28 cellular contexts compared by ENCODE assay signal in genomic region chr16:88891083-88891482, GRCh38. TPM values are rescaled to one million over a fixed set of nuclear protein-coding genes. Genes with fewer than 3 reads are reported as not detected.
"Had no signal": no experiment of that assay in that cellular context is flagged by ENCODE, and none has a peak within 500 bp of the region (broad histone marks: within the 10 kb centered on the region; RNA-seq: fewer than 3 reads in every experiment).

No MANE protein-coding gene starts in this region.

- H3K27ac Mint-ChIP-seq: activated CD4-positive, alpha-beta T cell treated with anti-CD3 and anti-CD28 coated beads, Interleukin-2, amount 10 ng/mL, durations not matched to agents 24 days and 14 days; activated CD8-positive, alpha-beta memory T cell treated with anti-CD3 and anti-CD28 coated beads, Interleukin-2, amount 10 ng/mL, durations not matched to agents 7 days and 5 days; activated naive CD4-positive, alpha-beta T cell treated with anti-CD3 and anti-CD28 coated beads, Interleukin-2, amount 50 U/mL, for 72 hours; activated naive CD8-positive, alpha-beta T cell treated with anti-CD3 and anti-CD28 coated beads, Interleukin-2, amount 50 U/mL, for 24 hours; activated T-cell treated with anti-CD3 and anti-CD28 coated beads, Interleukin-2, amount 50 U/mL, for 24 hours; activated T-helper 1 cell treated with anti-CD3 and anti-CD28 coated beads, Interleukin-12 subunit alpha, Interleukin-12 subunit beta, Interleukin-2, Interleukin-4 antibody, amounts not matched to agents 30 ng/mL and 10 ng/mL and 1 ng/mL, durations not matched to agents 14 hours and 24 hours and 36 hours; T-helper 1 cell treated with Interleukin-12 subunit alpha and Interleukin-12 subunit beta and Interleukin-4 antibody, amounts not matched to agents 30 μg/mL and 1 μg/mL, for 36 hours; WTC11 had no signal

- H3K27me3 ChIP-seq: ascending aorta, body of pancreas had no signal

- H3K4me3 Mint-ChIP-seq: activated CD4-positive, alpha-beta T cell treated with anti-CD3 and anti-CD28 coated beads, Interleukin-2, amount 10 ng/mL, durations not matched to agents 24 days and 14 days; activated CD8-positive, alpha-beta memory T cell treated with anti-CD3 and anti-CD28 coated beads, Interleukin-2, amount 10 ng/mL, durations not matched to agents 7 days and 5 days; activated naive CD8-positive, alpha-beta T cell treated with anti-CD3 and anti-CD28 coated beads, Interleukin-2, amount 50 U/mL, for 24 hours; activated T-cell treated with anti-CD3 and anti-CD28 coated beads, Interleukin-2, amount 50 U/mL, for 24 hours; activated T-helper 1 cell treated with anti-CD3 and anti-CD28 coated beads, Interleukin-12 subunit alpha, Interleukin-12 subunit beta, Interleukin-2, Interleukin-4 antibody, amounts not matched to agents 30 ng/mL and 10 ng/mL and 1 ng/mL, durations not matched to agents 14 hours and 24 hours and 36 hours; T-helper 1 cell treated with Interleukin-12 subunit alpha and Interleukin-12 subunit beta and Interleukin-4 antibody, amounts not matched to agents 30 μg/mL and 1 μg/mL, for 36 hours; WTC11 had no signal

- H3K27ac ChIP-seq: ascending aorta, body of pancreas had no signal

- H3K4me1 ChIP-seq: ascending aorta, body of pancreas had no signal

- H3K36me3 ChIP-seq: ascending aorta had no signal

- H3K36me3 Mint-ChIP-seq: activated CD8-positive, alpha-beta memory T cell treated with anti-CD3 and anti-CD28 coated beads, Interleukin-2, amount 10 ng/mL, durations not matched to agents 7 days and 5 days; activated naive CD4-positive, alpha-beta T cell treated with anti-CD3 and anti-CD28 coated beads, Interleukin-2, amount 50 U/mL, for 72 hours; WTC11 had no signal

- H3K27me3 Mint-ChIP-seq: activated CD4-positive, alpha-beta T cell treated with anti-CD3 and anti-CD28 coated beads, Interleukin-2, amount 10 ng/mL, durations not matched to agents 24 days and 14 days; activated CD8-positive, alpha-beta memory T cell treated with anti-CD3 and anti-CD28 coated beads, Interleukin-2, amount 10 ng/mL, durations not matched to agents 7 days and 5 days; activated naive CD8-positive, alpha-beta T cell treated with anti-CD3 and anti-CD28 coated beads, Interleukin-2, amount 50 U/mL, for 24 hours; activated T-cell treated with anti-CD3 and anti-CD28 coated beads, Interleukin-2, amount 50 U/mL, for 24 hours had no signal

- ATAC-seq: activated CD8-positive, alpha-beta memory T cell treated with anti-CD3 and anti-CD28 coated beads, Interleukin-2, amount 10 ng/mL, durations not matched to agents 7 days and 5 days; activated naive CD4-positive, alpha-beta T cell treated with anti-CD3 and anti-CD28 coated beads, Interleukin-2, amount 50 U/mL, for 72 hours; activated naive CD8-positive, alpha-beta T cell treated with anti-CD3 and anti-CD28 coated beads, Interleukin-2, amount 50 U/mL, for 24 hours; body of pancreas; PC-3; WTC11 had no signal

- H3K9me3 ChIP-seq: ascending aorta, body of pancreas had no signal

- H3K4me1 Mint-ChIP-seq: activated CD4-positive, alpha-beta T cell treated with anti-CD3 and anti-CD28 coated beads, Interleukin-2, amount 10 ng/mL, durations not matched to agents 24 days and 14 days; activated CD8-positive, alpha-beta memory T cell treated with anti-CD3 and anti-CD28 coated beads, Interleukin-2, amount 10 ng/mL, durations not matched to agents 7 days and 5 days; activated naive CD8-positive, alpha-beta T cell treated with anti-CD3 and anti-CD28 coated beads, Interleukin-2, amount 50 U/mL, for 24 hours; WTC11 had no signal

- H3K4me3 ChIP-seq: ascending aorta, body of pancreas had no signal

- H3K9me3 Mint-ChIP-seq: activated CD4-positive, alpha-beta T cell treated with anti-CD3 and anti-CD28 coated beads, Interleukin-2, amount 10 ng/mL, durations not matched to agents 24 days and 14 days; activated naive CD4-positive, alpha-beta T cell treated with anti-CD3 and anti-CD28 coated beads, Interleukin-2, amount 50 U/mL, for 72 hours; activated naive CD8-positive, alpha-beta T cell treated with anti-CD3 and anti-CD28 coated beads, Interleukin-2, amount 50 U/mL, for 24 hours; activated T-cell treated with anti-CD3 and anti-CD28 coated beads, Interleukin-2, amount 50 U/mL, for 24 hours; activated T-helper 1 cell treated with anti-CD3 and anti-CD28 coated beads, Interleukin-12 subunit alpha, Interleukin-12 subunit beta, Interleukin-2, Interleukin-4 antibody, amounts not matched to agents 30 ng/mL and 10 ng/mL and 1 ng/mL, durations not matched to agents 14 hours and 24 hours and 36 hours; T-helper 1 cell treated with Interleukin-12 subunit alpha and Interleukin-12 subunit beta and Interleukin-4 antibody, amounts not matched to agents 30 μg/mL and 1 μg/mL, for 36 hours; WTC11 had no signal

- DNase-seq: activated CD4-positive, alpha-beta T cell treated with anti-CD3 and anti-CD28 coated beads for 1 hour; activated CD4-positive, alpha-beta T cell treated with anti-CD3 and anti-CD28 coated beads, Interleukin-2, amount 10 ng/mL, durations not matched to agents 24 days and 14 days; activated CD4-positive, alpha-beta T cell treated with anti-CD3 and anti-CD28 coated beads, Interleukin-2, amount 50 U/mL, for 48 hours; activated CD8-positive, alpha-beta memory T cell treated with anti-CD3 and anti-CD28 coated beads, Interleukin-2, amount 10 ng/mL, durations not matched to agents 7 days and 5 days; activated effector memory CD4-positive, alpha-beta T cell treated with Interleukin-2 at 50 U/mL for 16 hours; activated naive CD4-positive, alpha-beta T cell treated with Interleukin-2 at 50 U/mL for 16 hours; activated naive CD8-positive, alpha-beta T cell treated with anti-CD3 and anti-CD28 coated beads, Interleukin-2, amount 50 U/mL, for 24 hours; activated T-cell treated with anti-CD3 and anti-CD28 coated beads, Interleukin-2, amount 50 U/mL, for 24 hours; amniotic stem cell; body of pancreas; central memory CD4-positive, alpha-beta T cell; MM.1S; NCI-H1105 treated with DMSO at 0.1 percent for 48 hours; NCI-H1436 treated with DMSO at 0.1 percent for 48 hours; NCI-H187; NCI-H2081; NCI-H446; NCI-H524; PC-3; SHP77 treated with DMSO at 0.1 percent for 48 hours had no signal

RNA-seq across cellular contexts. Expression of gene PABPN1L, which starts 24.6 kb away (rescaled TPM):
- total RNA-seq: activated CD4-positive, alpha-beta T cell treated with anti-CD3 and anti-CD28 coated beads, Interleukin-2, amount 10 ng/mL, durations not matched to agents 24 days and 14 days; activated CD8-positive, alpha-beta memory T cell treated with anti-CD3 and anti-CD28 coated beads, Interleukin-2, amount 10 ng/mL, durations not matched to agents 7 days and 5 days; activated naive CD4-positive, alpha-beta T cell treated with anti-CD3 and anti-CD28 coated beads, Interleukin-2, amount 50 U/mL, for 72 hours; activated T-helper 1 cell treated with anti-CD3 and anti-CD28 coated beads, Interleukin-12 subunit alpha, Interleukin-12 subunit beta, Interleukin-2, Interleukin-4 antibody, amounts not matched to agents 30 ng/mL and 10 ng/mL and 1 ng/mL, durations not matched to agents 14 hours and 24 hours and 36 hours; ascending aorta; body of pancreas; bronchial epithelial cell; chondrocyte; PC-3; SK-MEL-5; WTC11 had no signal
